9 cellular contexts compared by ENCODE assay signal in the genomic region with DNA sequence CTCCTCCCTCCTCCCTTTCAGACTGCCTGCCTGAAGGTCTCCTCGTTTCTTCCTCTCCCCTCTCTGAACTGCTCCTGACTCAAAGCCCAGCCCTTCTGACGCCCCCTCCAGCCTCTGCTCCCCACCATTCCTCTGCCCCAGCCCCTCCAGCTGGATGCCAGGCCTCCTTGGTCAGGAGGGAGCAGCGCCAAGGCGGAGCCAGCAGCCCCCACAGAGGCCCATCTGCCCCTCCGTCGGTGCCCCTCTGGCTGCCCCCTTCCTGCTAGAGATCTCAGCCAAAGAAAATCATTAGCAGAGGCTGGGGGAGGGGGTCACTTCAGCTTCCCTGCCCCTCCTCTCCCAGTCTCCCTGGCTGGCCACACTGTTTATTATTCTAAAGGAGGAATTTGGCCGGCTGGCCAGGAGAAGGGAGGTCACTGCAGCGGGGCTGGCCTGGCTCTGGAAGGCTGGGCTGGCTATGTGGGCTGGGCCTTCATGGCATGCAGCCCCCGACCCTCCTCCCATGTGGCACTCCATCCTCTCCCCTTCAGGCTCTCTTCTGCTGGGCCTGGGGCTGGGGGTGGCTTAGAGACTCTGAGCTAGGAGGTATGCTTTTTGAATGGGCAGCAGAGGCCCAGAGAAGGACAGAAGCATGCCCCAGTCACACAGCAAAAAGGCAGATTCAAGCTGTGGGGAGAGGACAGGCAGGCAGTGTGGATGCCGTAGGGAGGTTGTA. TPM values are rescaled to one million over a fixed set of nuclear protein-coding genes. Genes with fewer than 3 reads are reported as not detected.
A peak's percentile ranks its signal among the peaks of the same experiment; 100 is the strongest.
DNase-seq lines count a peak whose midpoint lies in the region; ATAC-seq and TF ChIP-seq lines count a peak whose summit lies in the region.
"Had no signal": no experiment of that assay in that cellular context is flagged by ENCODE, and none has a peak within 500 bp of the region (broad histone marks: within the 10 kb centered on the region; RNA-seq: fewer than 3 reads in every experiment).

No MANE protein-coding gene starts in this region.

- 39 to 42% methylated on average over 3 to 10 of the region's 10 CpGs for WGBS in endodermal cell (ENCODE audit: insufficient coverage in 1 of 2, insufficient read length in 1 of 2), 2 experiments

- H3K9me3 ChIP-seq in endodermal cell (ENCODE audit: control insufficient read depth, low read length) (no peaks in the 10 kb centered on the region), T-helper 17 cell (ENCODE audit: control insufficient read depth, low read length, poor library complexity, severe bottlenecking) (no peaks in the 10 kb centered on the region)

- H3K27me3 ChIP-seq in endodermal cell (ENCODE audit: control insufficient read depth, insufficient read depth, low read length, poor library complexity, severe bottlenecking): peaks cover 12% of the 10 kb centered on the region

- no peaks in the 10 kb centered on the region for H3K36me3 ChIP-seq in endodermal cell (ENCODE audit: control insufficient read depth, insufficient read depth, low read length)

- H3K4me1 Mint-ChIP-seq in endodermal cell (peaks cover 60% of the 10 kb centered on the region), mesothelial cell of epicardium (peaks cover 61% of the 10 kb centered on the region), type B pancreatic cell (ENCODE audit: unreplicated experiment) (peaks cover 74% of the 10 kb centered on the region), T-helper 17 cell (peaks cover 7% of the 10 kb centered on the region)

- no peak overlapping the region for H3K4me3 ChIP-seq in endodermal cell (ENCODE audit: low read length)

- H3K27me3 Mint-ChIP-seq in endodermal cell (ENCODE audit: insufficient read depth) (peaks cover 28% of the 10 kb centered on the region), mesothelial cell of epicardium (ENCODE audit: low read depth) (no peaks in the 10 kb centered on the region), type B pancreatic cell (peaks cover 5% of the 10 kb centered on the region), T-helper 17 cell (peaks cover 24% of the 10 kb centered on the region)

- H3K9ac ChIP-seq in endodermal cell (ENCODE audit: extremely low read depth, low read length, poor library complexity, severe bottlenecking): no peak overlapping the region

- H3K36me3 Mint-ChIP-seq in endodermal cell (ENCODE audit: low read depth) (no peaks in the 10 kb centered on the region), mesothelial cell of epicardium (no peaks in the 10 kb centered on the region), type B pancreatic cell (peaks cover 3% of the 10 kb centered on the region), T-helper 17 cell (ENCODE audit: low read depth) (no peaks in the 10 kb centered on the region)

- H3K4me3 Mint-ChIP-seq in endodermal cell (peak overlapping the region; percentile 5), mesothelial cell of epicardium (peak overlapping the region; percentile 35), type B pancreatic cell (peak overlapping the region; percentile 69), T-helper 17 cell (no peak overlapping the region)

- peaks cover 32% of the 10 kb centered on the region for H3K4me1 ChIP-seq in endodermal cell (ENCODE audit: control insufficient read depth, insufficient read depth, low read length)

- H3K9me3 Mint-ChIP-seq in endodermal cell: no peaks in the 10 kb centered on the region
- H3K9me3 Mint-ChIP-seq in mesothelial cell of epicardium: no peaks in the 10 kb centered on the region
- no peaks in the 10 kb centered on the region for H3K9me3 Mint-ChIP-seq in type B pancreatic cell

- H3K27ac Mint-ChIP-seq in endodermal cell (peak overlapping the region; percentile 71), mesothelial cell of epicardium (peak overlapping the region; percentile 92), type B pancreatic cell (peak overlapping the region; percentile 82), T-helper 17 cell (no peak overlapping the region)

- ATAC-seq in T-helper 17 cell: no peak

- H3K27ac ChIP-seq in endodermal cell (ENCODE audit: low read depth, low read length): peak overlapping the region; percentile 30

- DNase-seq in NCI-H2227 treated with DMSO at 0.1 percent for 48 hours (lab: John Stamatoyannopoulos, UW): peak; percentile 5
- peak; percentile 87 for DNase-seq in endodermal cell
- no peak for DNase-seq in mesothelial cell of epicardium (ENCODE audit: low spot score in 2 of 2, unreplicated experiment in 2 of 2)
- DNase-seq in type B pancreatic cell (ENCODE audit: extremely low spot score, unreplicated experiment): no peak
- DNase-seq in T-helper 17 cell: no peak
- no peak for DNase-seq in DMS79 treated with DMSO at 0.1 percent for 48 hours (lab: John Stamatoyannopoulos, UW)
- DNase-seq in SIG-M5 (lab: John Stamatoyannopoulos, UW): no peak
- DNase-seq in mesenteric fat pad (ENCODE audit: low spot score): no peak
- DNase-seq: stimulated activated naive CD4-positive, alpha-beta T cell had no signal

- no peak for TF ChIP-seq CTCF in endodermal cell (conservative IDR thresholded peaks at IDR 0.05)
- TF ChIP-seq CTCF in mesothelial cell of epicardium (IDR thresholded peaks at IDR 0.05; ENCODE audit: unreplicated experiment): no peak
- TF ChIP-seq CTCF in type B pancreatic cell (conservative IDR thresholded peaks at IDR 0.05): no peak

RNA-seq across cellular contexts. Expression of gene PDGFRB, which starts 16.9 kb away (rescaled TPM):
- total RNA-seq in endodermal cell (1 to 10 TPM; 4.1 to 6.5 TPM), mesothelial cell of epicardium (100 to 105 TPM (median 102 TPM) in 3 replicates), type B pancreatic cell (ENCODE audit: low replicate concordance) (3.3 and 74.8 TPM in 2 replicates), T-helper 17 cell (under 1 TPM in 1 of 2 donors, not detected in 1; 0.57 TPM), mesenteric fat pad (201 TPM)
- 18.6 TPM for polyA plus RNA-seq in endodermal cell (2013, experiment 1 of 2)
- polyA plus RNA-seq in endodermal cell (2013, experiment 2 of 2): 22.1 TPM

RNA-seq across cellular contexts. Expression of gene CDX1, which starts 27.9 kb away (rescaled TPM):
- total RNA-seq in endodermal cell (not detected), mesothelial cell of epicardium (0.51 to 1.1 TPM (median 0.68 TPM) in 3 replicates), type B pancreatic cell (ENCODE audit: low replicate concordance) (5.0 and 13.4 TPM in 2 replicates), T-helper 17 cell (not detected), mesenteric fat pad (0.35 TPM)
- polyA plus RNA-seq in endodermal cell (2013, experiment 1 of 2): 0.28 TPM
- polyA plus RNA-seq in endodermal cell (2013, experiment 2 of 2): 0.33 TPM

RNA-seq across cellular contexts. Expression of gene SLC6A7, which starts 51.2 kb away (rescaled TPM):
- total RNA-seq in endodermal cell (not detected), mesothelial cell of epicardium (not detected in 3 replicates), type B pancreatic cell (ENCODE audit: low replicate concordance) (0.10 and 0.38 TPM in 2 replicates), T-helper 17 cell (not detected), mesenteric fat pad (not detected)
- not detected for polyA plus RNA-seq in endodermal cell (2013, experiment 1 of 2)
- 0.08 TPM for polyA plus RNA-seq in endodermal cell (2013, experiment 2 of 2)

RNA-seq across cellular contexts. Expression of gene CSF1R, which starts 52.4 kb away (rescaled TPM):
- total RNA-seq in endodermal cell: not detected
- polyA plus RNA-seq in endodermal cell (2013, experiment 1 of 2): 0.39 TPM
- polyA plus RNA-seq in endodermal cell (2013, experiment 2 of 2): not detected
- 0.07 to 0.27 TPM (median 0.18 TPM) in 3 replicates for total RNA-seq in mesothelial cell of epicardium
- total RNA-seq in type B pancreatic cell (ENCODE audit: low replicate concordance): 1.6 and 4.0 TPM in 2 replicates
- total RNA-seq in T-helper 17 cell: 1 to 10 TPM; 2.7 to 3.4 TPM
- 58.6 TPM for total RNA-seq in mesenteric fat pad

Comparison
In these comparisons a context has a peak if more than half of its experiments do, and no peak if none do; other contexts are left out.
1. DNase-seq: peak in NCI-H2227 treated with DMSO at 0.1 percent for 48 hours (single experiment) and endodermal cell (single experiment); none in mesothelial cell of epicardium (0 of 2), type B pancreatic cell (single experiment), T-helper 17 cell (0 of 3), DMS79 treated with DMSO at 0.1 percent for 48 hours (single experiment), SIG-M5 (single experiment) and mesenteric fat pad (single experiment).